Comparison of ENCODE assay signal across 23 cellular contexts in the genomic region with DNA sequence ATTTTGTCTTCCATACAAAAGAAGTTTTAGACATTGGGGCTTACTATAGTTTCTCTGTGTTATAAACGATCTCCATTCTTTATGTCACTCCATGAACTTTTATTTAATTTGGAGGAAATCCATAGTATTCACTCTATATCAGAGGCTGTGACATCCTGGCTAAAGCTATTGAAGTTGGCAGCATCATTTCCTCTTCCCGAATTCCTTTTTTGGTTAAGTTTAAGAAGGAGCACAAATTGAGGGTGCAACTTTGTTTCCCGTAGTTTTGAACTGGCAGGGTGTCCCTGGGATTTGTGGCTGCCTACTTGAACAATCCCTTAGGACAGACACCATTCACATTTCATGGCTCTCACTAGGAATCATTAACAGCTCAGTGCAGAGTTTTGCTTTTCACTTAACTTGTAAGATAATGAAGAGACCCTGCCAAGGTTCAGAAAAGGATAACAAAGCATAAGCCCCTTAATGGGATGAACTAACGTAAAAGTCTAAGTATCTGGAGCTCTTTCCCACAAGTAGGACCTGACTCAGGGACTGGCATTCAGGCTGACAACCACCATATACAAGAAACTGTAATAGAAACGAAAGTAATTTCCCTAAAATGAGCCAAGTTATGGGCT. TPM values are rescaled to one million over a fixed set of nuclear protein-coding genes. Genes with fewer than 3 reads are reported as not detected.
DNase-seq lines count a peak whose midpoint lies in the region; ATAC-seq lines count a peak whose summit lies in the region.
"Had no signal": no experiment of that assay in that cellular context is flagged by ENCODE, and none has a peak within 500 bp of the region (broad histone marks: within the 10 kb centered on the region; RNA-seq: fewer than 3 reads in every experiment).

No MANE protein-coding gene starts in this region.

- H3K4me1 ChIP-seq in BLaER1 treated with 17β-estradiol and CSF1 and Interleukin-3, amounts not matched to agents 10 nM and 100 nM: peaks cover 28 to 52% (median 42%) of the 10 kb centered on the region in 10 experiments
- H3K4me1 ChIP-seq: right lobe of liver had no signal

- no peaks in the 10 kb centered on the region for H3K27me3 Mint-ChIP-seq in activated T-helper 17 cell treated with anti-CD3 and anti-CD28 coated beads, Interleukin-2, amount 50 U/mL, for 72 hours
- no peaks in the 10 kb centered on the region for H3K27me3 Mint-ChIP-seq in naive B cell
- H3K27me3 Mint-ChIP-seq in activated CD4-positive, alpha-beta memory T cell treated with anti-CD3 and anti-CD28 coated beads for 36 hours: no peaks in the 10 kb centered on the region

- no peak overlapping the region for H3K9ac ChIP-seq in BLaER1 treated with 17β-estradiol and CSF1 and Interleukin-3, amounts not matched to agents 10 nM and 100 nM

- peak; percentile 13 for DNase-seq in HCEC 1CT
- no peak for DNase-seq in naive B cell
- no peak for DNase-seq in activated CD4-positive, CD25-positive, alpha-beta regulatory T cell treated with anti-CD3 and anti-CD28 coated beads, Interleukin-2, amount 50 U/mL, for 72 hours
- no peak for DNase-seq in NOMO-1 treated with DMSO at 0.1 percent for 48 hours (lab: John Stamatoyannopoulos, UW; ENCODE audit: unreplicated experiment)
- DNase-seq in activated CD4-positive, alpha-beta memory T cell treated with anti-CD3 and anti-CD28 coated beads for 36 hours: no peak
- DNase-seq: activated CD4-positive, CD25-positive, alpha-beta regulatory T cell; activated effector memory CD4-positive, alpha-beta T cell treated with Interleukin-2 at 50 U/mL for 16 hours; anterior cingulate cortex; foreskin melanocyte; Kasumi-1; kidney glomerular epithelial cell; NCI-H1105; NCI-H2107; NCI-H524 treated with DMSO at 0.1 percent for 48 hours; ovary; PC-3; right lobe of liver had no signal

- H3K27ac Mint-ChIP-seq in activated T-helper 17 cell treated with anti-CD3 and anti-CD28 coated beads, Interleukin-2, amount 50 U/mL, for 72 hours: no peak overlapping the region
- peak overlapping the region in 5 of 6 donors; percentile 24 to 97 (median 91) for H3K27ac Mint-ChIP-seq in naive B cell
- H3K27ac Mint-ChIP-seq in activated CD4-positive, alpha-beta memory T cell treated with anti-CD3 and anti-CD28 coated beads for 36 hours: no peak overlapping the region
- H3K27ac Mint-ChIP-seq: T-helper 2 cell treated with Interferon-gamma antibody and Interleukin-4, amounts not matched to agents 5 μg/mL and 100 μg/mL, for 36 hours had no signal

- H3K4me2 ChIP-seq in BLaER1 treated with 17β-estradiol and CSF1 and Interleukin-3, amounts not matched to agents 10 nM and 100 nM: peak overlapping the region; percentile 3 to 58 (median 33); a peak in 14 of 22 replicates

- intact Hi-C loops in activated CD4-positive, alpha-beta memory T cell treated with anti-CD3 and anti-CD28 coated beads for 36 hours (cut with micrococcal nuclease): no loop called here

- CTCF ChIA-PET in activated CD4-positive, alpha-beta memory T cell treated with anti-CD3 and anti-CD28 coated beads for 36 hours (lab: Charles Lee): interaction anchor here (0.7 to 4.7 kb wide), 7 partner anchors 12 to 59 kb away, joined by 3 to 42 read pairs (median 10); no protein-coding TSS in a partner anchor

- H4K20me1 ChIP-seq in BLaER1 treated with 17β-estradiol and CSF1 and Interleukin-3, amounts not matched to agents 10 nM and 100 nM: no peaks in the 10 kb centered on the region

- no peaks in the 10 kb centered on the region for H3K36me3 Mint-ChIP-seq in activated T-helper 17 cell treated with anti-CD3 and anti-CD28 coated beads, Interleukin-2, amount 50 U/mL, for 72 hours (ENCODE audit: low read depth)
- H3K36me3 Mint-ChIP-seq in naive B cell: no peaks in the 10 kb centered on the region
- H3K36me3 Mint-ChIP-seq in activated CD4-positive, alpha-beta memory T cell treated with anti-CD3 and anti-CD28 coated beads for 36 hours: no peaks in the 10 kb centered on the region

- no peak overlapping the region for H3K4me3 ChIP-seq in BLaER1 treated with 17β-estradiol and CSF1 and Interleukin-3, amounts not matched to agents 10 nM and 100 nM
- H3K4me3 ChIP-seq: ovary, right lobe of liver, SJSA1 had no signal

- H3K4me1 Mint-ChIP-seq in activated T-helper 17 cell treated with anti-CD3 and anti-CD28 coated beads, Interleukin-2, amount 50 U/mL, for 72 hours: peaks cover 33% of the 10 kb centered on the region
- H3K4me1 Mint-ChIP-seq in naive B cell: peaks cover 47 to 60% (median 55%) of the 10 kb centered on the region in 3 donors
- H3K4me1 Mint-ChIP-seq in activated CD4-positive, alpha-beta memory T cell treated with anti-CD3 and anti-CD28 coated beads for 36 hours (ENCODE audit: low read depth): peaks cover 50% of the 10 kb centered on the region

- peak overlapping the region; percentile 66 for H3K4me3 Mint-ChIP-seq in activated T-helper 17 cell treated with anti-CD3 and anti-CD28 coated beads, Interleukin-2, amount 50 U/mL, for 72 hours
- peak overlapping the region in 7 of 8 donors; percentile 14 to 81 (median 59) for H3K4me3 Mint-ChIP-seq in naive B cell
- no peak overlapping the region for H3K4me3 Mint-ChIP-seq in activated CD4-positive, alpha-beta memory T cell treated with anti-CD3 and anti-CD28 coated beads for 36 hours
- H3K4me3 Mint-ChIP-seq: T-helper 2 cell treated with Interferon-gamma antibody and Interleukin-4, amounts not matched to agents 5 μg/mL and 100 μg/mL, for 36 hours had no signal

- no peaks in the 10 kb centered on the region for H3K27me3 ChIP-seq in BLaER1 treated with 17β-estradiol and CSF1 and Interleukin-3, amounts not matched to agents 10 nM and 100 nM
- H3K27me3 ChIP-seq: ovary, right lobe of liver, SJSA1 had no signal

- no peaks in the 10 kb centered on the region; a peak in 1 of 22 replicates for H3K9me3 ChIP-seq in BLaER1 treated with 17β-estradiol and CSF1 and Interleukin-3, amounts not matched to agents 10 nM and 100 nM (replicated peaks in 1 of 11)
- H3K9me3 ChIP-seq: ovary, right lobe of liver, SJSA1 had no signal

- H3K36me3 ChIP-seq in BLaER1 treated with 17β-estradiol and CSF1 and Interleukin-3, amounts not matched to agents 10 nM and 100 nM: no peaks in the 10 kb centered on the region
- H3K36me3 ChIP-seq: ovary, right lobe of liver, SJSA1 had no signal

- H3K27ac ChIP-seq in BLaER1 treated with 17β-estradiol and CSF1 and Interleukin-3, amounts not matched to agents 10 nM and 100 nM: no peak overlapping the region
- H3K27ac ChIP-seq: ovary, right lobe of liver, SJSA1 had no signal

- POLR2A ChIA-PET in activated CD4-positive, alpha-beta memory T cell treated with anti-CD3 and anti-CD28 coated beads for 36 hours (lab: Charles Lee): interaction anchor here (1.4 to 1.7 kb wide), 4 partner anchors 31 to 354 kb away, joined by 3 to 9 read pairs (median 4); no protein-coding TSS in a partner anchor

- ATAC-seq in activated T-helper 17 cell treated with anti-CD3 and anti-CD28 coated beads, Interleukin-2, amount 50 U/mL, for 72 hours (replicated peaks): no peak
- ATAC-seq in naive B cell (ENCODE audit: low read depth in 2 of 2): no peak
- no peak for ATAC-seq in GM18858 (IDR thresholded peaks at IDR 0.05; ENCODE audit: unreplicated experiment)
- ATAC-seq: PC-3 had no signal

- no peaks in the 10 kb centered on the region for H3K9me3 Mint-ChIP-seq in activated T-helper 17 cell treated with anti-CD3 and anti-CD28 coated beads, Interleukin-2, amount 50 U/mL, for 72 hours
- H3K9me3 Mint-ChIP-seq in naive B cell: no peaks in the 10 kb centered on the region
- H3K9me3 Mint-ChIP-seq in activated CD4-positive, alpha-beta memory T cell treated with anti-CD3 and anti-CD28 coated beads for 36 hours: no peaks in the 10 kb centered on the region
- H3K9me3 Mint-ChIP-seq: T-helper 2 cell treated with Interferon-gamma antibody and Interleukin-4, amounts not matched to agents 5 μg/mL and 100 μg/mL, for 36 hours had no signal

RNA-seq across cellular contexts. Expression of a gene that starts 13.9 kb away (rescaled TPM):
- 100 to 1,000 TPM; 147 to 170 TPM for total RNA-seq in activated T-helper 17 cell treated with anti-CD3 and anti-CD28 coated beads, Interleukin-2, amount 50 U/mL, for 72 hours
- 100 to 1,000 TPM; 102 to 159 (median 133) TPM for polyA plus RNA-seq in naive B cell (ENCODE audit: low read depth in 6 of 6)
- total RNA-seq in activated CD4-positive, alpha-beta memory T cell treated with anti-CD3 and anti-CD28 coated beads for 36 hours: 100 to 1,000 TPM; 134 to 140 TPM
- total RNA-seq: G401 had no signal

Comparison
In these comparisons a context has a peak if more than half of its experiments do, and no peak if none do; other contexts are left out.
1. H3K27ac Mint-ChIP-seq: peak in naive B cell (5 of 6); none in activated T-helper 17 cell treated with anti-CD3 and anti-CD28 coated beads, Interleukin-2, amount 50 U/mL, for 72 hours (single experiment) and activated CD4-positive, alpha-beta memory T cell treated with anti-CD3 and anti-CD28 coated beads for 36 hours (single experiment).